ENCODE assay signal across 10 cellular contexts in the genomic region with DNA sequence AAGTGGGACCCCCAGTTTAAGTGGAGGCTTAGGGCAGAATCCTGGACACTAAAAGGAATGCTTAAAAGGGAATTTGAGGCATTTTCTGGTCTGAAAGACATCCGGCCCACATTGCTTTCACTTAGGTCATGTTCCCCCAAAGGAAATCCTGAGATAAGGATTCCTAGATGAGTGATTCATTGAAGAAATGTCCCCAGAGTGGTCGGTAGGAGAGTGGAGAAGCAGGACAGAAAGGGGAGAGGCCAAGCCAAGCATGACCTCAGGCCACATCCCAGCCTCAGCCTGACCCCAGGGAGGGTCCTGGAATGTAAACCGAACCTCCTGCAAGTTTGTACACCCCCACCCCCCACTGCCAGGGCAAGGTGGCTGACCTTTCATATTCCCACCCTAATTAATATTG. TPM values are rescaled to one million over a fixed set of nuclear protein-coding genes. Genes with fewer than 3 reads are reported as not detected.
DNase-seq lines count a peak whose midpoint lies in the region; ATAC-seq, FAIRE-seq and TF ChIP-seq lines count a peak whose summit lies in the region.
"Had no signal": no experiment of that assay in that cellular context is flagged by ENCODE, and none has a peak within 500 bp of the region (broad histone marks: within the 10 kb centered on the region; RNA-seq: fewer than 3 reads in every experiment).

No MANE protein-coding gene starts in this region.

- peaks cover 82% of the 10 kb centered on the region for H3K79me2 ChIP-seq in PC-9 (ENCODE audit: low read depth)
- peaks cover 5% of the 10 kb centered on the region for H3K79me2 ChIP-seq in endothelial cell of umbilical vein (ENCODE audit: control insufficient read depth, insufficient read depth, low read length)

- H3K36me3 ChIP-seq in PC-9 (ENCODE audit: low read depth): no peaks in the 10 kb centered on the region
- H3K36me3 ChIP-seq in endothelial cell of umbilical vein (ENCODE audit: control insufficient read depth in 2 of 2, extremely low read depth in 1 of 2, insufficient read depth in 2 of 2, low read length in 2 of 2): no peaks in the 10 kb centered on the region
- H3K36me3 ChIP-seq in naive thymus-derived CD4-positive, alpha-beta T cell (ENCODE audit: control insufficient read depth in 2 of 3, insufficient read depth in 3 of 3, low read length in 3 of 3): no peaks in the 10 kb centered on the region

- H3K27me3 Mint-ChIP-seq in naive thymus-derived CD4-positive, alpha-beta T cell: peaks cover 0 to 2% (median 0%) of the 10 kb centered on the region in 5 donors
- H3K27me3 Mint-ChIP-seq: brain had no signal

- DNase-seq in EL: peak; percentile 91
- peak; percentile 87 to 91 for DNase-seq in PC-9
- DNase-seq in endothelial cell of umbilical vein (ENCODE audit: low read depth, low spot score): peak; percentile 83
- DNase-seq in naive thymus-derived CD4-positive, alpha-beta T cell: no peak
- no peak for DNase-seq in inferior parietal cortex (ENCODE audit: extremely low spot score)
- no peak for DNase-seq in middle frontal gyrus (ENCODE audit: extremely low spot score, low spot score)
- no peak for DNase-seq in T-helper 9 cell
- DNase-seq: stimulated activated CD4-positive, alpha-beta T cell treated with anti-CD3 and anti-CD28 coated beads, Interleukin-2, amount 100 ng/mL, for 48 hours had no signal

- POLR2A ChIA-PET in PC-9 (lab: Charles Lee; ENCODE audit: unreplicated experiment) (no interaction called here), endothelial cell of umbilical vein (lab: Charles Lee) (no interaction called here)
- POLR2A ChIA-PET in naive thymus-derived CD4-positive, alpha-beta T cell (lab: Charles Lee): interaction anchor here (4.5 to 18.0 kb wide), 2 partner anchors 10 to 13 kb away, joined by 16 to 344 read pairs; a partner anchor contains a TSS

- H3K36me3 Mint-ChIP-seq in naive thymus-derived CD4-positive, alpha-beta T cell: peaks cover 0 to 14% (median 0%) of the 10 kb centered on the region in 5 donors
- H3K36me3 Mint-ChIP-seq: brain had no signal

- H3K9me3 Mint-ChIP-seq in naive thymus-derived CD4-positive, alpha-beta T cell: peaks cover 0 to 1% (median 0%) of the 10 kb centered on the region in 11 donors

- H3K9me3 ChIP-seq in PC-9 (ENCODE audit: insufficient read depth, low read depth) (no peaks in the 10 kb centered on the region), endothelial cell of umbilical vein (replicated peaks; ENCODE audit: control insufficient read depth, insufficient read depth, low read length) (no peaks in the 10 kb centered on the region)
- H3K9me3 ChIP-seq in naive thymus-derived CD4-positive, alpha-beta T cell (ENCODE audit: control insufficient read depth in 2 of 3, low read length in 3 of 3): no peaks in the 10 kb centered on the region

- H2AFZ ChIP-seq in PC-9 (no peak overlapping the region), endothelial cell of umbilical vein (ENCODE audit: low read depth, low read length) (no peak overlapping the region)

- TF ChIP-seq CTCF in PC-9 (conservative IDR thresholded peaks at IDR 0.05) (no peak), endothelial cell of umbilical vein (IDR thresholded peaks at IDR 0.05; ENCODE audit: extremely low read depth in 1 of 2, insufficient read depth in 1 of 2, low read depth in 1 of 2, low read length in 2 of 2) (no peak)

- peak; percentile 49 for TF ChIP-seq POLR2A in endothelial cell of umbilical vein (IDR thresholded peaks at IDR 0.05; ENCODE audit: low read depth, low read length)

- no peaks in the 10 kb centered on the region for H3K27me3 ChIP-seq in PC-9 (ENCODE audit: insufficient read depth, low read depth)
- no peaks in the 10 kb centered on the region for H3K27me3 ChIP-seq in endothelial cell of umbilical vein (ENCODE audit: control insufficient read depth in 2 of 2, insufficient read depth in 2 of 2, low read length in 2 of 2)
- no peaks in the 10 kb centered on the region for H3K27me3 ChIP-seq in naive thymus-derived CD4-positive, alpha-beta T cell (ENCODE audit: control insufficient read depth in 2 of 2, insufficient read depth in 2 of 2, low read length in 2 of 2)

- H3K4me3 ChIP-seq in PC-9: peak overlapping the region; percentile 52; the same call in 1 of the 2 replicates
- peak overlapping the region in 1 of 3 experiments; percentile 76 for H3K4me3 ChIP-seq in endothelial cell of umbilical vein (replicated peaks in 1 of 3; ENCODE audit: insufficient read depth in 1 of 3, low read depth in 1 of 3, low read length in 3 of 3)
- no peak overlapping the region for H3K4me3 ChIP-seq in naive thymus-derived CD4-positive, alpha-beta T cell (ENCODE audit: low read length)

- BruUV-seq in PC-9 (replicated peaks; lab: Mats Ljungman, UMichigan) (no TSS peak), endothelial cell of umbilical vein (replicated peaks; lab: Mats Ljungman, UMichigan) (no TSS peak)

- no peaks in the 10 kb centered on the region for H3K9me2 ChIP-seq in PC-9 (ENCODE audit: insufficient read depth)

- dilution Hi-C loops in endothelial cell of umbilical vein (cut with MboI; ENCODE audit: extremely low pct_ligation_motif_present, low sequenced_read_pairs): no loop called here

- peaks cover 41 to 83% (median 68%) of the 10 kb centered on the region in 7 donors for H3K4me1 Mint-ChIP-seq in naive thymus-derived CD4-positive, alpha-beta T cell
- H3K4me1 Mint-ChIP-seq: brain had no signal

- H3K4me1 ChIP-seq in PC-9 (replicated peaks; ENCODE audit: insufficient read depth): peaks cover 56% of the 10 kb centered on the region
- peaks cover 57% of the 10 kb centered on the region for H3K4me1 ChIP-seq in endothelial cell of umbilical vein (ENCODE audit: control insufficient read depth, extremely low read depth, insufficient read depth, low read length)
- peaks cover 30 to 58% of the 10 kb centered on the region in 2 donors for H3K4me1 ChIP-seq in naive thymus-derived CD4-positive, alpha-beta T cell (ENCODE audit: control insufficient read depth in 2 of 2, insufficient read depth in 2 of 2, low read length in 2 of 2)

- H3K4me3 Mint-ChIP-seq in naive thymus-derived CD4-positive, alpha-beta T cell: peak overlapping the region in 4 of 10 donors; percentile 18 to 72 (median 55)
- H3K4me3 Mint-ChIP-seq: brain had no signal

- CTCF ChIA-PET in PC-9 (lab: Charles Lee): interaction anchor here (0.7 to 0.9 kb wide), 2 partner anchors 15 to 261 kb away, joined by 3 to 4 read pairs; no protein-coding TSS in a partner anchor
- CTCF ChIA-PET in endothelial cell of umbilical vein (lab: Charles Lee): interaction anchor here (0.7 kb wide), 1 partner anchor 133 kb away, joined by 3 read pairs; no protein-coding TSS in a partner anchor
- CTCF ChIA-PET in naive thymus-derived CD4-positive, alpha-beta T cell (lab: Charles Lee): interaction anchor here (1.9 kb wide), 1 partner anchor 10 kb away, joined by 5 read pairs; no protein-coding TSS in a partner anchor

- H3K9ac ChIP-seq in endothelial cell of umbilical vein (replicated peaks; ENCODE audit: extremely low read depth, insufficient read depth, low read length): peak overlapping the region; percentile 84

- peak overlapping the region; percentile 95 for H3K27ac ChIP-seq in PC-9
- peak overlapping the region; percentile 97 for H3K27ac ChIP-seq in endothelial cell of umbilical vein (ENCODE audit: insufficient read depth, low read depth, low read length)
- H3K27ac ChIP-seq in naive thymus-derived CD4-positive, alpha-beta T cell (ENCODE audit: low read depth, low read length): no peak overlapping the region

- H3K4me2 ChIP-seq in PC-9: peak overlapping the region; percentile 84
- peak overlapping the region; percentile 91 for H3K4me2 ChIP-seq in endothelial cell of umbilical vein (ENCODE audit: insufficient read depth, low read length)

- intact Hi-C loops in PC-9 (cut with micrococcal nuclease; ENCODE audit: unreplicated experiment): loop anchor here (1.0 to 10.0 kb wide), 6 partner anchors 52 to 385 kb away; a partner anchor contains a TSS
- intact Hi-C loops in endothelial cell of umbilical vein (cut with micrococcal nuclease): loop anchor here (1.0 to 10.0 kb wide), 8 partner anchors 16 to 247 kb away; a partner anchor contains a TSS
- intact Hi-C loops in naive thymus-derived CD4-positive, alpha-beta T cell (cut with micrococcal nuclease): no loop called here

- no peaks in the 10 kb centered on the region for H4K20me1 ChIP-seq in PC-9 (ENCODE audit: insufficient read depth)
- no peaks in the 10 kb centered on the region for H4K20me1 ChIP-seq in endothelial cell of umbilical vein (replicated peaks; ENCODE audit: control insufficient read depth, extremely low read depth, insufficient read depth, low read length)

- peak; percentile 97 for FAIRE-seq in endothelial cell of umbilical vein (lab: Jason Lieb, UNC)

- peaks cover 34% of the 10 kb centered on the region for H3F3A ChIP-seq in PC-9 (ENCODE audit: insufficient read depth, low read depth)

- H3K27ac Mint-ChIP-seq in naive thymus-derived CD4-positive, alpha-beta T cell: peak overlapping the region in 6 of 9 donors; percentile 34 to 92 (median 81)
- H3K27ac Mint-ChIP-seq: brain had no signal

- no peaks in the 10 kb centered on the region for H3K9me1 ChIP-seq in endothelial cell of umbilical vein (replicated peaks; ENCODE audit: control insufficient read depth, extremely low read depth, insufficient read depth, low read length)

- ATAC-seq in naive thymus-derived CD4-positive, alpha-beta T cell: no peak
- ATAC-seq in HG03354 (IDR thresholded peaks at IDR 0.05; ENCODE audit: poor library complexity, severe bottlenecking, unreplicated experiment): no peak

TF ChIP-seq in endothelial cell of umbilical vein, 7 proteins besides CTCF, POLR2A, EP300 and RAD21 (continues in another document):
- peak; percentile 93 for TF ChIP-seq GATA2 (IDR thresholded peaks at IDR 0.05; ENCODE audit: insufficient read depth, insufficient read length, low read depth, low read length)
- TF ChIP-seq EZH2 (IDR thresholded peaks at IDR 0.05; ENCODE audit: borderline replicate concordance, low read depth, low read length, severe bottlenecking): no peak
- peak; percentile 91 for TF ChIP-seq JUN (IDR thresholded peaks at IDR 0.05; ENCODE audit: borderline replicate concordance, insufficient read depth, insufficient read length, low read depth)

RNA-seq across cellular contexts. Expression of a gene that starts 16.6 kb away (rescaled TPM):
- total RNA-seq in PC-9 (2021) (8.1 and 11.0 TPM in 2 replicates), endothelial cell of umbilical vein (4.0 and 5.0 TPM in 2 replicates)
- 2.1 and 3.4 TPM in 2 replicates for polyA plus RNA-seq in endothelial cell of umbilical vein
- 3.6 and 4.1 TPM in 2 replicates for polyA plus RNA-seq in endothelial cell of umbilical vein (2011; cell fraction: cytosol; rRNA removed)
- 3.2 and 3.3 TPM in 2 replicates for polyA plus RNA-seq in endothelial cell of umbilical vein (2011; cell fraction: nucleus; rRNA removed)
- polyA plus RNA-seq in endothelial cell of umbilical vein (2012): 2.7 and 4.9 TPM in 2 replicates
- 4.5 and 4.7 TPM in 2 replicates for polyA minus RNA-seq in endothelial cell of umbilical vein
- 0.61 TPM for polyA minus RNA-seq in endothelial cell of umbilical vein (2011; cell fraction: cytosol; rRNA and poly(A)+ RNA removed)
- polyA minus RNA-seq in endothelial cell of umbilical vein (2011; cell fraction: nucleus; rRNA and poly(A)+ RNA removed): 3.6 and 5.6 TPM in 2 replicates
- 10 to 100 TPM in 2 of 5 experiments, 1 to 10 TPM in 3; 6.6 to 19.1 (median 7.0) TPM for total RNA-seq in naive thymus-derived CD4-positive, alpha-beta T cell
- polyA plus RNA-seq in naive thymus-derived CD4-positive, alpha-beta T cell: 1 to 10 TPM; 4.3 to 7.2 TPM

Comparison
In these comparisons a context has a peak if more than half of its experiments do, and no peak if none do; other contexts are left out.
1. DNase-seq: peak in EL (single experiment), PC-9 (2 of 2) and endothelial cell of umbilical vein (single experiment); none in naive thymus-derived CD4-positive, alpha-beta T cell (0 of 9), inferior parietal cortex (single experiment), middle frontal gyrus (single experiment) and T-helper 9 cell (single experiment).
2. intact Hi-C loops: an anchor here in PC-9 (1.0 to 10.0 kb wide) and endothelial cell of umbilical vein (1.0 to 10.0 kb wide); none called in naive thymus-derived CD4-positive, alpha-beta T cell.